Comparison of ENCODE assay signal across 27 cellular contexts in genomic region chr7:158124671-158125079, GRCh38.
"Had no signal": no experiment of that assay in that cellular context is flagged by ENCODE, and none has a peak within 500 bp of the region (broad histone marks: within the 10 kb centered on the region; RNA-seq: fewer than 3 reads in every experiment).

No MANE protein-coding gene starts in this region.

- H3K27me3 Mint-ChIP-seq: activated B cell treated with CpG ODN at 0.5 μM for 24 hours; activated CD4-positive, alpha-beta T cell treated with anti-CD3 and anti-CD28 coated beads, Interleukin-2, amount 10 ng/mL, durations not matched to agents 24 days and 14 days; T-cell had no signal

- H3K27me3 ChIP-seq: ascending aorta, body of pancreas had no signal

- DNase-seq: activated B cell treated with CpG ODN at 0.5 μM for 24 hours; activated CD4-positive, alpha-beta T cell treated with anti-CD3 and anti-CD28 coated beads for 1 hour; activated CD4-positive, alpha-beta T cell treated with anti-CD3 and anti-CD28 coated beads, Interleukin-2, amount 10 ng/mL, durations not matched to agents 24 days and 14 days; activated CD4-positive, alpha-beta T cell treated with anti-CD3 and anti-CD28 coated beads, Interleukin-2, amount 50 U/mL, for 48 hours; activated CD8-positive, alpha-beta memory T cell treated with anti-CD3 and anti-CD28 coated beads for 24 hours; activated effector memory CD4-positive, alpha-beta T cell treated with anti-CD3 and anti-CD28 coated beads, Interleukin-2, amount 50 U/mL, for 16 hours; activated naive CD4-positive, alpha-beta T cell treated with anti-CD3 and anti-CD28 coated beads for 36 hours; activated T-cell treated with anti-CD3 and anti-CD28 coated beads, Interleukin-2, amount 50 U/mL, for 4 hours; amniotic stem cell; body of pancreas; NCI-H1092; NCI-H1417 treated with DMSO at 0.1 percent for 48 hours; NCI-H1694 treated with DMSO at 0.1 percent for 48 hours; NCI-H2081; NCI-H510A treated with DMSO at 0.1 percent for 48 hours; NCI-H69; NK-92 treated with Interleukin-12 subunit alpha and Interleukin-12 subunit beta, amount 100 ng/mL, for 24 hours; OCI-M1; RPMI8226; T-cell; T-helper 2 cell; T1000 had no signal

- H3K4me1 ChIP-seq: ascending aorta, body of pancreas had no signal

- H3K27ac ChIP-seq: ascending aorta, body of pancreas, KMS-11, SK-N-MC had no signal

- H3K9ac ChIP-seq: KMS-11 had no signal

- H3K4me3 ChIP-seq: ascending aorta, body of pancreas, SK-N-MC had no signal

- H3K4me3 Mint-ChIP-seq: activated B cell treated with CpG ODN at 0.5 μM for 24 hours; activated CD4-positive, alpha-beta T cell treated with anti-CD3 and anti-CD28 coated beads, Interleukin-2, amount 10 ng/mL, durations not matched to agents 24 days and 14 days; activated naive CD4-positive, alpha-beta T cell treated with anti-CD3 and anti-CD28 coated beads for 36 hours; activated T-cell treated with anti-CD3 and anti-CD28 coated beads, Interleukin-2, amount 50 U/mL, for 4 hours; T-cell had no signal

- H3K27ac Mint-ChIP-seq: activated B cell treated with CpG ODN at 0.5 μM for 24 hours; activated CD4-positive, alpha-beta T cell treated with anti-CD3 and anti-CD28 coated beads, Interleukin-2, amount 10 ng/mL, durations not matched to agents 24 days and 14 days; activated naive CD4-positive, alpha-beta T cell treated with anti-CD3 and anti-CD28 coated beads for 36 hours; T-cell had no signal

- H3K4me2 ChIP-seq: KMS-11 had no signal

- H3K4me1 Mint-ChIP-seq: activated B cell treated with CpG ODN at 0.5 μM for 24 hours; activated CD4-positive, alpha-beta T cell treated with anti-CD3 and anti-CD28 coated beads, Interleukin-2, amount 10 ng/mL, durations not matched to agents 24 days and 14 days; T-cell had no signal

- H3K36me3 ChIP-seq: ascending aorta had no signal

- H3K36me3 Mint-ChIP-seq: T-cell had no signal

- ATAC-seq: activated T-cell treated with anti-CD3 and anti-CD28 coated beads, Interleukin-2, amount 50 U/mL, for 4 hours; body of pancreas; Panc1; Right ventricle myocardium inferior; T-cell had no signal
